17 cellular contexts compared by ENCODE assay signal in the genomic region with DNA sequence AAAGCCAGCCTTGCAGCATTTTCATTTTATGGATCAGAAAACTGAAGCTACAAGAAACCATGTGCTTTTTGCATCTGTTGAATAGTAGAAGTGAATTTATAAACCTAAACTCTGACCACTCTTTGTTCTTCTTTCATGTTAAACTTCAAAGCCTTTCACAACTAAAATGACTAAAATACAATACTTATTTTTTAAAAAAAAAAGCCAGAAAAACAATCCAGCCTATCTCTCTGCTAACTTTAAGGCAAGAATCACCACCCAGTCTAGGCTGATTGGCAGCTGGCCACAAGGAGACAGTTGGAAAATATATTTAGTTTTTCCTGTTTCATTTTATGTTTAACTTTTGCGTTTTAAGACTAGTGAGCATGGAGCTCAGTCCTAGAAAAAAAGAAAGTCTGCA.
DNase-seq lines count a peak whose midpoint lies in the region; ATAC-seq, FAIRE-seq and TF ChIP-seq lines count a peak whose summit lies in the region.
"Had no signal": no experiment of that assay in that cellular context is flagged by ENCODE, and none has a peak within 500 bp of the region (broad histone marks: within the 10 kb centered on the region; RNA-seq: fewer than 3 reads in every experiment).

No MANE protein-coding gene starts in this region.

- H3K27ac ChIP-seq in left ventricle myocardium inferior (replicated peaks) (peak overlapping the region; percentile 47), HUES48 (ENCODE audit: low read depth, low read length) (peak overlapping the region; percentile 55), hepatocyte (no peak overlapping the region), small intestine (ENCODE audit: low read depth in 1 of 2, low read length in 1 of 2) (no peak overlapping the region)
- H3K27ac ChIP-seq: 22Rv1 had no signal

- DNase-seq in left ventricle myocardium inferior, result no peak
- DNase-seq in Right ventricle myocardium inferior (ENCODE audit: missing footprints), result no peak
- no peak for DNase-seq in hepatocyte (ENCODE audit: low spot score)
- DNase-seq in HT-29 (ENCODE audit: low spot score), result no peak
- no peak for DNase-seq in pons (ENCODE audit: low spot score)
- no peak for DNase-seq in small intestine
- DNase-seq in NCI-H2081 (lab: John Stamatoyannopoulos, UW), result no peak
- DNase-seq: amniotic stem cell, C1 segment of cervical spinal cord, DMS153, erythroblast, MM.1S, NCI-H1930, NCI-H524 had no signal

- H3K27me3 ChIP-seq in left ventricle myocardium inferior (ENCODE audit: low read depth) (no peaks in the 10 kb centered on the region), HUES48 (ENCODE audit: control insufficient read depth, insufficient read depth, low read length) (no peaks in the 10 kb centered on the region), hepatocyte (no peaks in the 10 kb centered on the region), small intestine (ENCODE audit: control insufficient read depth in 2 of 2, insufficient read depth in 2 of 2, low read length in 2 of 2) (no peaks in the 10 kb centered on the region)

- H3K79me2 ChIP-seq in hepatocyte, result no peaks in the 10 kb centered on the region

- no peaks in the 10 kb centered on the region for H4K20me1 ChIP-seq in hepatocyte (ENCODE audit: insufficient read depth, poor library complexity, severe bottlenecking)

- no peaks in the 10 kb centered on the region for H3K9me2 ChIP-seq in hepatocyte (replicated peaks; ENCODE audit: insufficient read depth)

- no peak overlapping the region for H2AFZ ChIP-seq in hepatocyte

- no peak for TF ChIP-seq CTCF in left ventricle myocardium inferior (IDR thresholded peaks at IDR 0.05; ENCODE audit: borderline replicate concordance)
- no peak for TF ChIP-seq CTCF in hepatocyte (IDR thresholded peaks at IDR 0.05; ENCODE audit: poor library complexity)

- intact Hi-C loops in left ventricle myocardium inferior (cut with micrococcal nuclease), result no loop called here
- intact Hi-C loops in Right ventricle myocardium inferior (cut with DNase I), result no loop called here

- H3K4me1 ChIP-seq in left ventricle myocardium inferior (peaks cover 7% of the 10 kb centered on the region), HUES48 (ENCODE audit: control insufficient read depth, insufficient read depth, low read length) (peaks cover 17% of the 10 kb centered on the region), hepatocyte (ENCODE audit: insufficient read depth) (peaks cover 9% of the 10 kb centered on the region), small intestine (ENCODE audit: control insufficient read depth in 2 of 2, insufficient read depth in 1 of 2, low read depth in 1 of 2, low read length in 1 of 2) (no peaks in the 10 kb centered on the region)

- H3K9ac ChIP-seq in HUES48 (ENCODE audit: low read depth, low read length), result no peak overlapping the region

- H3K9me3 ChIP-seq in left ventricle myocardium inferior (replicated peaks), result peaks cover 9% of the 10 kb centered on the region
- 0 out of 2 replicates have a peak, but pooled peaks cover 7% of the 10 kb centered on the region for H3K9me3 ChIP-seq in HUES48 (ENCODE audit: control insufficient read depth, insufficient read depth, low read length)
- H3K9me3 ChIP-seq in hepatocyte (ENCODE audit: low read depth), result no peaks in the 10 kb centered on the region
- no peaks in the 10 kb centered on the region for H3K9me3 ChIP-seq in small intestine (ENCODE audit: control insufficient read depth, low read depth)

- WGBS in hepatocyte (ENCODE audit: low lambda C conversion rate, missing lambda C conversion rate), result 28% methylated on average over 1 of the region's 1 CpG
- WGBS in small intestine, 3 donors, result 0 to 7% (median 0%) methylated on average over 1 of the region's 1 CpG

- no peaks in the 10 kb centered on the region for H3K36me3 ChIP-seq in left ventricle myocardium inferior
- no peaks in the 10 kb centered on the region for H3K36me3 ChIP-seq in HUES48 (ENCODE audit: control insufficient read depth, insufficient read depth, low read length)
- no peaks in the 10 kb centered on the region for H3K36me3 ChIP-seq in hepatocyte (replicated peaks; ENCODE audit: insufficient read depth, low read depth)
- H3K36me3 ChIP-seq in small intestine (ENCODE audit: control insufficient read depth in 2 of 2, insufficient read depth in 2 of 2, low read length in 2 of 2), result no peaks in the 10 kb centered on the region

- no peak for ATAC-seq in Right ventricle myocardium inferior

- peak overlapping the region; percentile 52 for H3K4me2 ChIP-seq in hepatocyte

- H3K4me3 ChIP-seq in left ventricle myocardium inferior, result no peak overlapping the region
- H3K4me3 ChIP-seq in HUES48 (ENCODE audit: low read depth, low read length), result no peak overlapping the region
- H3K4me3 ChIP-seq in hepatocyte, result no peak overlapping the region
- H3K4me3 ChIP-seq in small intestine (ENCODE audit: low read depth in 1 of 2, low read length in 2 of 2), result no peak overlapping the region

- FAIRE-seq in small intestine (lab: Jason Lieb, UNC), result no peak
- FAIRE-seq: colon had no signal

Comparison
In these comparisons a context has a peak if more than half of its experiments do, and no peak if none do; other contexts are left out.
1. H3K27ac ChIP-seq: peak in left ventricle myocardium inferior (single experiment) and HUES48 (single experiment); none in hepatocyte (single experiment) and small intestine (0 of 2).